In the genomic region with DNA sequence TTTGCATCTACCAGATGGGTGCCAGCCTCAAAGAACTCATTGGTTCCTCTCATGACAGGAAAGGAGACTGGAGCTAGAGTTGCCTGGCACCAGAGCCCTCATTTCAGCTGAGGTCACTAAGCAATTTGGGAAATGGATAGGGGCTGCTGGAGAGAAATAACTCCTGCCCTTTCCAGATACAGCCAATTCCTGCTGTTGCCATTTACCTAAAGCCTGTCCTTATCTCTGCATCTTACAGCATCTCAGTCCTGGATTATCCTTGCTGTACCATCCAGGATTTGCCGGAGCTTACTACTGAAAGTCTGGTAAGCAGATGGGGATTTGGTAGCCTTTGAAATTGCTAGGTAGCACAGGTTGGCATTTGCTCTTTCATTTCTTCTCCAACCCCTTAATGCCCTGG, we compare ENCODE assay signal across 35 cellular contexts. TPM values are rescaled to one million over a fixed set of nuclear protein-coding genes. Genes with fewer than 3 reads are reported as not detected.
"Had no signal": no experiment of that assay in that cellular context is flagged by ENCODE, and none has a peak within 500 bp of the region (broad histone marks: within the 10 kb centered on the region; RNA-seq: fewer than 3 reads in every experiment).

No MANE protein-coding gene starts in this region.

- H3K4me3 ChIP-seq: gastroesophageal sphincter, hepatocyte, pancreas, prostate gland, sigmoid colon, uterus had no signal

- H3K36me3 ChIP-seq: brain microvascular endothelial cell, gastroesophageal sphincter, pancreas, prostate gland, sigmoid colon, uterus had no signal

- H3K4me1 ChIP-seq: pancreas, prostate gland, sigmoid colon, uterus had no signal

- DNase-seq: activated CD4-positive, alpha-beta T cell treated with anti-CD3 and anti-CD28 coated beads for 36 hours; activated CD4-positive, alpha-beta T cell treated with anti-CD3 and anti-CD28 coated beads, Interleukin-2, amount 50 U/mL, for 48 hours; activated CD4-positive, CD25-positive, alpha-beta regulatory T cell; activated CD8-positive, alpha-beta memory T cell treated with anti-CD3 and anti-CD28 coated beads, Interleukin-2, amount 50 U/mL, for 4 hours; activated effector memory CD4-positive, alpha-beta T cell treated with anti-CD3 and anti-CD28 coated beads, Interleukin-2, amount 50 U/mL, for 16 hours; activated naive CD4-positive, alpha-beta T cell treated with anti-CD3 and anti-CD28 coated beads, Interleukin-2, amount 50 U/mL, for 16 hours; activated T-cell treated with anti-CD3 and anti-CD28 coated beads, Interleukin-2, amount 50 U/mL, for 4 hours; amniotic stem cell; brain microvascular endothelial cell; cortex of kidney; effector memory CD8-positive, alpha-beta T cell; islet precursor cell; mammary epithelial cell; naive B cell; nephron progenitor cell; nucleus accumbens; pancreas; sigmoid colon; small intestine; stimulated activated CD4-positive, alpha-beta T cell treated with anti-CD3 and anti-CD28 coated beads, Interleukin-4, amount 100 ng/mL, for 24 hours; uterus had no signal

- H3K9me3 Mint-ChIP-seq: activated T-cell treated with anti-CD3 and anti-CD28 coated beads, Interleukin-2, amount 50 U/mL, for 4 hours; effector memory CD8-positive, alpha-beta T cell; mesothelial cell of epicardium; naive B cell; stimulated activated effector memory CD8-positive, alpha-beta T cell treated with anti-CD3 and anti-CD28 coated beads, Interleukin-12 subunit alpha, Interleukin-12 subunit beta, amount 100 ng/mL, for 72 hours; stimulated activated naive CD8-positive, alpha-beta T cell treated with anti-CD3 and anti-CD28 coated beads, Interleukin-15, Interleukin-2, amounts not matched to agents 100 ng/mL and 50 ng/mL, for 24 hours; T-helper 2 cell treated with Interferon-gamma antibody and Interleukin-4, amounts not matched to agents 5 μg/mL and 100 μg/mL, for 36 hours; type B pancreatic cell had no signal

- FAIRE-seq: astrocyte, endothelial cell of umbilical vein, pancreas, small intestine had no signal

- H3K79me2 ChIP-seq: hepatocyte had no signal

- H3K27me3 ChIP-seq: brain microvascular endothelial cell, gastroesophageal sphincter, hepatocyte, pancreas, sigmoid colon, uterus had no signal

- H3K4me2 ChIP-seq: hepatocyte had no signal

- H3K27ac Mint-ChIP-seq: effector memory CD8-positive, alpha-beta T cell; mesothelial cell of epicardium; nephron progenitor cell; stimulated activated effector memory CD8-positive, alpha-beta T cell treated with anti-CD3 and anti-CD28 coated beads, Interleukin-12 subunit alpha, Interleukin-12 subunit beta, amount 100 ng/mL, for 72 hours; stimulated activated naive CD8-positive, alpha-beta T cell treated with anti-CD3 and anti-CD28 coated beads, Interleukin-15, Interleukin-2, amounts not matched to agents 100 ng/mL and 50 ng/mL, for 24 hours; T-helper 2 cell treated with Interferon-gamma antibody and Interleukin-4, amounts not matched to agents 5 μg/mL and 100 μg/mL, for 36 hours; type B pancreatic cell had no signal

- H3K4me3 Mint-ChIP-seq: activated CD4-positive, alpha-beta T cell treated with anti-CD3 and anti-CD28 coated beads for 36 hours; activated T-cell treated with anti-CD3 and anti-CD28 coated beads, Interleukin-2, amount 50 U/mL, for 4 hours; effector memory CD8-positive, alpha-beta T cell; mesothelial cell of epicardium; naive B cell; nephron progenitor cell; stimulated activated effector memory CD8-positive, alpha-beta T cell treated with anti-CD3 and anti-CD28 coated beads, Interleukin-12 subunit alpha, Interleukin-12 subunit beta, amount 100 ng/mL, for 72 hours; stimulated activated naive CD8-positive, alpha-beta T cell treated with anti-CD3 and anti-CD28 coated beads, Interleukin-15, Interleukin-2, amounts not matched to agents 100 ng/mL and 50 ng/mL, for 24 hours; T-helper 2 cell treated with Interferon-gamma antibody and Interleukin-4, amounts not matched to agents 5 μg/mL and 100 μg/mL, for 36 hours; type B pancreatic cell had no signal

- H2AFZ ChIP-seq: hepatocyte had no signal

- H3K9me3 ChIP-seq: gastroesophageal sphincter, pancreas, prostate gland, sigmoid colon, uterus had no signal

- H3K36me3 Mint-ChIP-seq: naive B cell had no signal

- H3K27ac ChIP-seq: brain microvascular endothelial cell, gastroesophageal sphincter, hepatocyte, pancreas, prostate gland, sigmoid colon, uterus had no signal

- H3K4me1 Mint-ChIP-seq: mesothelial cell of epicardium, naive B cell, nephron progenitor cell had no signal

- H3K27me3 Mint-ChIP-seq: activated CD4-positive, alpha-beta T cell treated with anti-CD3 and anti-CD28 coated beads for 36 hours; effector memory CD8-positive, alpha-beta T cell; naive B cell; stimulated activated naive CD8-positive, alpha-beta T cell treated with anti-CD3 and anti-CD28 coated beads, Interleukin-15, Interleukin-2, amounts not matched to agents 100 ng/mL and 50 ng/mL, for 24 hours; type B pancreatic cell had no signal

- ATAC-seq: effector memory CD8-positive, alpha-beta T cell; gastroesophageal sphincter; pancreas had no signal

RNA-seq across cellular contexts. Expression of gene SMKR1, which starts 31.9 kb away (rescaled TPM):
- total RNA-seq: astrocyte, cardiac septum, fibroblast of villous mesenchyme, gastroesophageal sphincter, hepatocyte, liver, sigmoid colon, subcutaneous adipose tissue had no signal
- polyA plus RNA-seq: endothelial cell of umbilical vein, liver had no signal
